8 cellular contexts compared by ENCODE assay signal in genomic region chr11:65859134-65859811, GRCh38. TPM values are rescaled to one million over a fixed set of nuclear protein-coding genes. Genes with fewer than 3 reads are reported as not detected.
DNase-seq lines count a peak whose midpoint lies in the region; ATAC-seq and TF ChIP-seq lines count a peak whose summit lies in the region.

No MANE protein-coding gene starts in this region.

- H3K4me1 ChIP-seq in fibroblast of lung (ENCODE audit: control insufficient read depth, extremely low read depth, insufficient read depth, low read length): peaks cover 31% of the 10 kb centered on the region
- H3K4me1 ChIP-seq in naive thymus-derived CD4-positive, alpha-beta T cell (ENCODE audit: control insufficient read depth in 2 of 2, insufficient read depth in 2 of 2, low read length in 2 of 2): peaks cover 39 to 41% of the 10 kb centered on the region in 2 donors

- intact Hi-C loops in naive thymus-derived CD4-positive, alpha-beta T cell (cut with micrococcal nuclease): loop anchor here (1.0 to 10.0 kb wide), 15 partner anchors 14 to 1542 kb away; partner anchors contain the start of genes RELA (in 2 of the 2), AP5B1 (in 1 of the 2), EFEMP2 (in 1 of the 2) and FOSL1 (in 1 of the 2)

- H3K79me2 ChIP-seq in fibroblast of lung (ENCODE audit: control insufficient read depth, insufficient read depth, low read length): peaks cover 64% of the 10 kb centered on the region

- H3K27ac Mint-ChIP-seq in activated T-helper 17 cell treated with anti-CD3 and anti-CD28 coated beads, Interleukin-2, amount 50 U/mL, for 72 hours: peak overlapping the region; percentile 89
- H3K27ac Mint-ChIP-seq in naive thymus-derived CD4-positive, alpha-beta T cell: peak overlapping the region; percentile 88 to 99 (median 97)
- peak overlapping the region; percentile 97 for H3K27ac Mint-ChIP-seq in stimulated activated memory B cell treated with anti-CD40 and anti-IgM and Interleukin-4, amounts not matched to agents 10 μg/mL and 1 μg/mL and 100 μg/mL, for 72 hours

- CTCF ChIA-PET in naive thymus-derived CD4-positive, alpha-beta T cell (lab: Charles Lee): interaction anchor here (0.6 to 8.3 kb wide), 17 partner anchors 11 to 283 kb away, joined by 3 to 159 read pairs (median 4); partner anchors contain the start of genes CCDC85B, EHBP1L1, FIBP and KAT5

- H3K4me3 ChIP-seq in fibroblast of lung (replicated peaks in 1 of 4; ENCODE audit: control extremely low read depth in 1 of 4, insufficient read depth in 1 of 4, low read depth in 3 of 4, low read length in 4 of 4): peak overlapping the region; percentile 90 to 99 (median 96)
- H3K4me3 ChIP-seq in naive thymus-derived CD4-positive, alpha-beta T cell (ENCODE audit: low read length): peak overlapping the region; percentile 65

- H3K27me3 Mint-ChIP-seq in activated T-helper 17 cell treated with anti-CD3 and anti-CD28 coated beads, Interleukin-2, amount 50 U/mL, for 72 hours: no peaks in the 10 kb centered on the region
- no peaks in the 10 kb centered on the region for H3K27me3 Mint-ChIP-seq in naive thymus-derived CD4-positive, alpha-beta T cell
- no peaks in the 10 kb centered on the region for H3K27me3 Mint-ChIP-seq in stimulated activated memory B cell treated with anti-CD40 and anti-IgM and Interleukin-4, amounts not matched to agents 10 μg/mL and 1 μg/mL and 100 μg/mL, for 72 hours

- peaks cover 78% of the 10 kb centered on the region for H3K36me3 Mint-ChIP-seq in activated T-helper 17 cell treated with anti-CD3 and anti-CD28 coated beads, Interleukin-2, amount 50 U/mL, for 72 hours (ENCODE audit: low read depth)
- peaks cover 16 to 38% (median 24%) of the 10 kb centered on the region in 5 donors for H3K36me3 Mint-ChIP-seq in naive thymus-derived CD4-positive, alpha-beta T cell
- peaks cover 48% of the 10 kb centered on the region for H3K36me3 Mint-ChIP-seq in stimulated activated memory B cell treated with anti-CD40 and anti-IgM and Interleukin-4, amounts not matched to agents 10 μg/mL and 1 μg/mL and 100 μg/mL, for 72 hours

- peaks cover 43% of the 10 kb centered on the region for H3K36me3 ChIP-seq in fibroblast of lung (ENCODE audit: control insufficient read depth, insufficient read depth, low read length)
- peaks cover 21 to 61% (median 33%) of the 10 kb centered on the region in 3 experiments for H3K36me3 ChIP-seq in naive thymus-derived CD4-positive, alpha-beta T cell (ENCODE audit: control insufficient read depth in 2 of 3, insufficient read depth in 3 of 3, low read length in 3 of 3)

- peak overlapping the region; percentile 89 for H3K4me3 Mint-ChIP-seq in activated T-helper 17 cell treated with anti-CD3 and anti-CD28 coated beads, Interleukin-2, amount 50 U/mL, for 72 hours
- peak overlapping the region; percentile 92 to 100 (median 97) for H3K4me3 Mint-ChIP-seq in naive thymus-derived CD4-positive, alpha-beta T cell
- peak overlapping the region; percentile 90 for H3K4me3 Mint-ChIP-seq in stimulated activated memory B cell treated with anti-CD40 and anti-IgM and Interleukin-4, amounts not matched to agents 10 μg/mL and 1 μg/mL and 100 μg/mL, for 72 hours

- peak overlapping the region; percentile 98 for H3K27ac ChIP-seq in fibroblast of lung (ENCODE audit: insufficient read depth, low read length)
- peak overlapping the region; percentile 88 for H3K27ac ChIP-seq in naive thymus-derived CD4-positive, alpha-beta T cell (ENCODE audit: low read depth, low read length)

- H4K20me1 ChIP-seq in fibroblast of lung (ENCODE audit: control insufficient read depth, extremely low read depth, insufficient read depth, low read length): peaks cover 6% of the 10 kb centered on the region

- TF ChIP-seq CTCF in fibroblast of lung (conservative IDR thresholded peaks at IDR 0.05 in 1 of 2, IDR thresholded peaks at IDR 0.05 in 1 of 2; ENCODE audit: low read depth in 1 of 2, low read length in 2 of 2): peak in 1 of 2 donors; percentile 5

- DNase-seq in Daoy (ENCODE audit: low read depth): peak; percentile 99
- peak; percentile 70 for DNase-seq in GOT3 (lab: John Stamatoyannopoulos, UW)
- DNase-seq in LHCN-M2 (ENCODE audit: low read depth): peak; percentile 97
- peak; percentile 100 for DNase-seq in RPMI7951 (ENCODE audit: low read depth)
- DNase-seq in fibroblast of lung (ENCODE audit: low read depth in 2 of 2): peak; percentile 99
- DNase-seq in naive thymus-derived CD4-positive, alpha-beta T cell: peak; percentile 84 to 97 (median 90)

- ATAC-seq in activated T-helper 17 cell treated with anti-CD3 and anti-CD28 coated beads, Interleukin-2, amount 50 U/mL, for 72 hours (replicated peaks): peak; percentile 75
- peak; percentile 71 for ATAC-seq in naive thymus-derived CD4-positive, alpha-beta T cell
- ATAC-seq in stimulated activated memory B cell treated with anti-CD40 and anti-IgM and Interleukin-4, amounts not matched to agents 10 μg/mL and 1 μg/mL and 100 μg/mL, for 72 hours: peak; percentile 85

- H3K27me3 ChIP-seq in fibroblast of lung (ENCODE audit: control insufficient read depth, insufficient read depth, low read length): no peaks in the 10 kb centered on the region
- H3K27me3 ChIP-seq in naive thymus-derived CD4-positive, alpha-beta T cell (ENCODE audit: control insufficient read depth in 2 of 2, insufficient read depth in 2 of 2, low read length in 2 of 2): no peaks in the 10 kb centered on the region

- no peaks in the 10 kb centered on the region for H3K9me3 ChIP-seq in fibroblast of lung (ENCODE audit: control insufficient read depth, insufficient read depth, low read depth, low read length)
- no peaks in the 10 kb centered on the region for H3K9me3 ChIP-seq in naive thymus-derived CD4-positive, alpha-beta T cell (ENCODE audit: control insufficient read depth in 2 of 3, low read length in 3 of 3)

- POLR2A ChIA-PET in naive thymus-derived CD4-positive, alpha-beta T cell (lab: Charles Lee): interaction anchor here (0.6 to 12.9 kb wide), 39 partner anchors 11 to 1381 kb away, joined by 3 to 316 read pairs (median 6); partner anchors contain the start of genes AP5B1, BANF1, C11orf68 and CCDC85B

- H2AFZ ChIP-seq in fibroblast of lung (ENCODE audit: low read length): no peak overlapping the region

- no peaks in the 10 kb centered on the region for H3K9me3 Mint-ChIP-seq in activated T-helper 17 cell treated with anti-CD3 and anti-CD28 coated beads, Interleukin-2, amount 50 U/mL, for 72 hours
- peaks cover 0 to 9% (median 0%) of the 10 kb centered on the region in 11 donors for H3K9me3 Mint-ChIP-seq in naive thymus-derived CD4-positive, alpha-beta T cell
- H3K9me3 Mint-ChIP-seq in stimulated activated memory B cell treated with anti-CD40 and anti-IgM and Interleukin-4, amounts not matched to agents 10 μg/mL and 1 μg/mL and 100 μg/mL, for 72 hours: no peaks in the 10 kb centered on the region

- H3K4me2 ChIP-seq in fibroblast of lung (ENCODE audit: extremely low read depth, insufficient read depth, low read length): peak overlapping the region; percentile 98

- H3K9ac ChIP-seq in fibroblast of lung (ENCODE audit: insufficient read depth, low read length): peak overlapping the region; percentile 94

- peaks cover 24% of the 10 kb centered on the region for H3K4me1 Mint-ChIP-seq in activated T-helper 17 cell treated with anti-CD3 and anti-CD28 coated beads, Interleukin-2, amount 50 U/mL, for 72 hours
- H3K4me1 Mint-ChIP-seq in naive thymus-derived CD4-positive, alpha-beta T cell: peaks cover 36 to 63% (median 51%) of the 10 kb centered on the region in 7 donors
- H3K4me1 Mint-ChIP-seq in stimulated activated memory B cell treated with anti-CD40 and anti-IgM and Interleukin-4, amounts not matched to agents 10 μg/mL and 1 μg/mL and 100 μg/mL, for 72 hours: peaks cover 68% of the 10 kb centered on the region

RNA-seq across cellular contexts. Expression of gene MUS81, which starts 1.0 kb away (rescaled TPM):
- 54.9 and 63.1 TPM in 2 replicates for total RNA-seq in Daoy (2014; rRNA removed; shearing (Covaris generic))
- total RNA-seq in LHCN-M2 (2014; rRNA removed) (49.4 and 51.7 TPM in 2 replicates), fibroblast of lung (38.8 and 56.8 TPM in 2 replicates)
- 38.5 TPM for polyA plus RNA-seq in LHCN-M2 (2012)
- total RNA-seq in RPMI7951 (2014; rRNA removed; shearing (Covaris generic)): 38.9 and 40.6 TPM in 2 replicates
- total RNA-seq in activated T-helper 17 cell treated with anti-CD3 and anti-CD28 coated beads, Interleukin-2, amount 50 U/mL, for 72 hours: 10 to 100 TPM; 65.2 to 77.2 TPM
- polyA plus RNA-seq in fibroblast of lung: 18.7 and 23.6 TPM in 2 replicates
- 38.4 and 38.7 TPM in 2 replicates for polyA plus RNA-seq in fibroblast of lung (2012)
- polyA minus RNA-seq in fibroblast of lung (ENCODE audit: low replicate concordance): 35.5 and 62.4 TPM in 2 replicates
- 100 to 1,000 TPM in 2 of 5 experiments, 10 to 100 TPM in 3; 51.8 to 117 (median 97.7) TPM for total RNA-seq in naive thymus-derived CD4-positive, alpha-beta T cell
- polyA plus RNA-seq in naive thymus-derived CD4-positive, alpha-beta T cell: 10 to 100 TPM; 18.3 to 33.0 TPM

RNA-seq across cellular contexts. Expression of gene CFL1, which starts 1.3 kb away (rescaled TPM):
- total RNA-seq in Daoy (2014; rRNA removed; shearing (Covaris generic)): 1,524 and 1,831 TPM in 2 replicates
- total RNA-seq in LHCN-M2 (2014; rRNA removed) (1,867 and 1,951 TPM in 2 replicates), fibroblast of lung (486 and 680 TPM in 2 replicates)
- polyA plus RNA-seq in LHCN-M2 (2012): 2,281 TPM
- total RNA-seq in RPMI7951 (2014; rRNA removed; shearing (Covaris generic)): 2,043 and 2,212 TPM in 2 replicates
- 1,000 to 10,000 TPM in 1 of 2 donors, 100 to 1,000 TPM in 1; 682 to 1,566 TPM for total RNA-seq in activated T-helper 17 cell treated with anti-CD3 and anti-CD28 coated beads, Interleukin-2, amount 50 U/mL, for 72 hours
- polyA plus RNA-seq in fibroblast of lung: 1,603 and 2,451 TPM in 2 replicates
- polyA plus RNA-seq in fibroblast of lung (2012): 1,587 and 2,309 TPM in 2 replicates
- polyA minus RNA-seq in fibroblast of lung (ENCODE audit: low replicate concordance): 2,086 and 2,396 TPM in 2 replicates
- 1,000 to 10,000 TPM in 1 of 5 experiments, 100 to 1,000 TPM in 4; 403 to 1,550 (median 533) TPM for total RNA-seq in naive thymus-derived CD4-positive, alpha-beta T cell
- polyA plus RNA-seq in naive thymus-derived CD4-positive, alpha-beta T cell: 1,000 to 10,000 TPM; 2,039 to 2,314 TPM

RNA-seq across cellular contexts. Expression of gene EFEMP2, which starts 13.3 kb away (rescaled TPM):
- total RNA-seq in Daoy (2014; rRNA removed; shearing (Covaris generic)): 7.1 and 7.4 TPM in 2 replicates
- 217 and 228 TPM in 2 replicates for total RNA-seq in LHCN-M2 (2014; rRNA removed)
- 372 TPM for polyA plus RNA-seq in LHCN-M2 (2012)
- total RNA-seq in RPMI7951 (2014; rRNA removed; shearing (Covaris generic)): 5.4 and 8.4 TPM in 2 replicates
- 10 to 100 TPM; 11.5 to 76.3 TPM for total RNA-seq in activated T-helper 17 cell treated with anti-CD3 and anti-CD28 coated beads, Interleukin-2, amount 50 U/mL, for 72 hours
- total RNA-seq in fibroblast of lung: 48.0 and 74.0 TPM in 2 replicates
- 156 and 161 TPM in 2 replicates for polyA plus RNA-seq in fibroblast of lung
- polyA plus RNA-seq in fibroblast of lung (2012): 183 and 220 TPM in 2 replicates
- 196 and 270 TPM in 2 replicates for polyA minus RNA-seq in fibroblast of lung (ENCODE audit: low replicate concordance)
- 10 to 100 TPM in 3 of 5 experiments, 1 to 10 TPM in 2; 5.9 to 16.0 (median 12.7) TPM for total RNA-seq in naive thymus-derived CD4-positive, alpha-beta T cell
- under 1 TPM; 0.40 to 0.60 TPM for polyA plus RNA-seq in naive thymus-derived CD4-positive, alpha-beta T cell

RNA-seq across cellular contexts. Expression of gene CTSW, which starts 20.4 kb away (rescaled TPM):
- 0.11 TPM in 1 of 2 replicates, not detected in the other for total RNA-seq in Daoy (2014; rRNA removed; shearing (Covaris generic))
- total RNA-seq in LHCN-M2 (2014; rRNA removed): 0.40 TPM in 1 of 2 replicates, not detected in the other
- 0.23 TPM for polyA plus RNA-seq in LHCN-M2 (2012)
- total RNA-seq in RPMI7951 (2014; rRNA removed; shearing (Covaris generic)): 5.4 and 8.9 TPM in 2 replicates
- total RNA-seq in activated T-helper 17 cell treated with anti-CD3 and anti-CD28 coated beads, Interleukin-2, amount 50 U/mL, for 72 hours: 10 to 100 TPM in 1 of 2 donors, 1 to 10 TPM in 1; 5.4 to 23.6 TPM
- total RNA-seq in fibroblast of lung: not detected in 2 replicates
- polyA plus RNA-seq in fibroblast of lung: 0.10 TPM in 1 of 2 replicates, not detected in the other
- polyA plus RNA-seq in fibroblast of lung (2012): 0.09 TPM in 1 of 2 replicates, not detected in the other
- 0.30 TPM in 1 of 2 replicates, not detected in the other for polyA minus RNA-seq in fibroblast of lung (ENCODE audit: low replicate concordance)
- 100 to 1,000 TPM in 1 of 5 experiments, 10 to 100 TPM in 4; 24.9 to 148 (median 29.3) TPM for total RNA-seq in naive thymus-derived CD4-positive, alpha-beta T cell
- polyA plus RNA-seq in naive thymus-derived CD4-positive, alpha-beta T cell: 10 to 100 TPM; 31.7 to 58.7 TPM

RNA-seq across cellular contexts. Expression of gene SNX32, which starts 25.5 kb away (rescaled TPM):
- 0.39 TPM in 1 of 2 replicates, not detected in the other for total RNA-seq in Daoy (2014; rRNA removed; shearing (Covaris generic))
- total RNA-seq in LHCN-M2 (2014; rRNA removed): 0.45 and 0.69 TPM in 2 replicates
- 0.53 TPM for polyA plus RNA-seq in LHCN-M2 (2012)
- total RNA-seq in RPMI7951 (2014; rRNA removed; shearing (Covaris generic)): 0.20 TPM in 1 of 2 replicates, not detected in the other
- total RNA-seq in activated T-helper 17 cell treated with anti-CD3 and anti-CD28 coated beads, Interleukin-2, amount 50 U/mL, for 72 hours: 1 to 10 TPM; 1.6 to 6.6 TPM
- 2.3 and 3.1 TPM in 2 replicates for total RNA-seq in fibroblast of lung
- 0.33 and 0.66 TPM in 2 replicates for polyA plus RNA-seq in fibroblast of lung
- 0.36 and 1.2 TPM in 2 replicates for polyA plus RNA-seq in fibroblast of lung (2012)
- polyA minus RNA-seq in fibroblast of lung (ENCODE audit: low replicate concordance): 1.5 TPM in 1 of 2 replicates, not detected in the other
- 1 to 10 TPM in 3 of 5 experiments, under 1 TPM in 2; 0.81 to 2.0 (median 1.1) TPM for total RNA-seq in naive thymus-derived CD4-positive, alpha-beta T cell
- polyA plus RNA-seq in naive thymus-derived CD4-positive, alpha-beta T cell: under 1 TPM; 0.38 to 0.60 TPM

Comparison
In these comparisons a context has a peak if more than half of its experiments do, and no peak if none do; other contexts are left out.
1. Peak in every context shown above with its lines: DNase-seq, ATAC-seq, H3K4me3 ChIP-seq and H3K27ac ChIP-seq.